ENCODE assay signal across 4 cellular contexts in the genomic region with DNA sequence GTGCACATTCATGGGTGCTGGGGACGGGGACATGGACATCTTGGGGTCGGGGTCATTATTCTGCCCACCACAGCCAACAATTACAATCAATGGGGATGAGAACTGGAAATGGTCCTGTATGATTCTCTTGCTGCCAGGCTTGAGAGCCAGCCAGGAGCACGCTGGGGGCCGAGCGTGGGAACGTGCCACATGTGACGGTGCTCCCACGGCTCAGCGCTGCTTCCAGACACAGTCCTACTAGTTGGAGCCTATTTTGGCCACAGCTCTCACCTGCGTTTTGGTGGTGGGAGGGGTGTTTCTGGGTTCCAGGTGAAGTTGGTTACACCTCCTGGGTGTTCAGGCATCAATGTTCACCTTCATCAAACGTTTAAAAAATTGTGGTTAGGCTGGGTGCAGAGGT. TPM values are rescaled to one million over a fixed set of nuclear protein-coding genes. Genes with fewer than 3 reads are reported as not detected.
"Had no signal": no experiment of that assay in that cellular context is flagged by ENCODE, and none has a peak within 500 bp of the region (broad histone marks: within the 10 kb centered on the region; RNA-seq: fewer than 3 reads in every experiment).

No MANE protein-coding gene starts in this region.

RNA-seq across cellular contexts. Expression of a gene that starts 19.5 kb away (rescaled TPM):
- total RNA-seq: LHCN-M2, M059J, MCF 10A, NCI-H460 had no signal
